ENCODE assay signal across 11 cellular contexts in genomic region chr7:143606088-143606487, GRCh38. TPM values are rescaled to one million over a fixed set of nuclear protein-coding genes. Genes with fewer than 3 reads are reported as not detected.
DNase-seq lines count a peak whose midpoint lies in the region; ATAC-seq, FAIRE-seq and TF ChIP-seq lines count a peak whose summit lies in the region.
"Not testable (repeated sequence)": the region's sequence is repeated elsewhere in the genome, so short reads cannot be mapped to it uniquely, and the experiment has no call there.
"Had no signal": no experiment of that assay in that cellular context is flagged by ENCODE, and none has a peak within 500 bp of the region (broad histone marks: within the 10 kb centered on the region; RNA-seq: fewer than 3 reads in every experiment).

No MANE protein-coding gene starts in this region.

- H3K4me2 ChIP-seq in GM12878 (ENCODE audit: control insufficient read depth, insufficient read depth): not testable (repeated sequence)

- in situ Hi-C loops in GM12878 (cut with MboI); gastrocnemius medialis (cut with MboI; ENCODE audit: low sequenced_read_pairs in 4 of 4): not testable (repeated sequence)

- not testable (repeated sequence) for H3K36me3 ChIP-seq in GM12878 (ENCODE audit: control insufficient read depth in 2 of 2, insufficient read depth in 2 of 2, low read length in 1 of 2); right lobe of liver; gastrocnemius medialis

- not testable (repeated sequence) for H3K9ac ChIP-seq in GM12878 (ENCODE audit: control insufficient read depth, insufficient read depth, low read length)

- peak; percentile 6 for FAIRE-seq in D721Med (lab: Jason Lieb, UNC)
- FAIRE-seq in GM12878 (lab: Jason Lieb, UNC): peak; percentile 18

- RAD21 ChIA-PET in GM12878 (lab: Charles Lee; ENCODE audit: unreplicated experiment): not testable (repeated sequence)

- SMC1A ChIA-PET in GM12878 (lab: Charles Lee; ENCODE audit: uncharacterized antibody, unreplicated experiment): not testable (repeated sequence)

- not testable (repeated sequence) for H3K27me3 ChIP-seq in GM12878 (replicated peaks in 1 of 2; ENCODE audit: control insufficient read depth in 2 of 2, insufficient read depth in 2 of 2, low read length in 1 of 2); right lobe of liver; gastrocnemius medialis

- not testable (repeated sequence) for TF ChIP-seq EP300 in GM12878 (IDR thresholded peaks at IDR 0.05; ENCODE audit: borderline replicate concordance in 1 of 2, control insufficient read depth in 1 of 2, low read depth in 2 of 2, low read length in 2 of 2)

- not testable (repeated sequence) for TF ChIP-seq RAD21 in GM12878 (IDR thresholded peaks at IDR 0.05; ENCODE audit: insufficient read depth, low read depth, low read length)

- no CpG with 5 or more reads among the region's 1 CpG for WGBS in GM12878 (ENCODE audit: insufficient coverage, insufficient replicate concordance, low lambda C conversion rate, missing lambda C conversion rate)
- WGBS in right lobe of liver (ENCODE audit: insufficient coverage, low coverage, low lambda C conversion rate, missing lambda C conversion rate): no CpG with 5 or more reads among the region's 1 CpG

- not testable (repeated sequence) for H3K4me1 ChIP-seq in GM12878 (ENCODE audit: control insufficient read depth, insufficient read depth, low read length); right lobe of liver; gastrocnemius medialis

- not testable (repeated sequence) for BruUV-seq in GM12878 (replicated peaks; lab: Mats Ljungman, UMichigan)

- H3K4me3 ChIP-seq in GM12878, right lobe of liver, gastrocnemius medialis: not testable (repeated sequence)

- POLR2A ChIA-PET in GM12878 (lab: Charles Lee): not testable (repeated sequence)

- not testable (repeated sequence) for DNase-seq in D721Med (ENCODE audit: insufficient read length, low spot score); GM12878 (ENCODE audit: low read depth, low spot score); left lobe of liver (ENCODE audit: low spot score); right lobe of liver; gastrocnemius medialis

- ATAC-seq in GM12878: not testable (repeated sequence)
- ATAC-seq in left lobe of liver (peak; percentile 83), right lobe of liver (peak; percentile 47 to 89 (median 76)), gastrocnemius medialis (peak; percentile 84 to 92)

- CTCF ChIA-PET in GM12878 (lab: Yijun Ruan, JAX): not testable (repeated sequence)

- not testable (repeated sequence) for TF ChIP-seq POLR2A in GM12878 (IDR thresholded peaks at IDR 0.05; ENCODE audit: low read depth, low read length); right lobe of liver (IDR thresholded peaks at IDR 0.05); gastrocnemius medialis (IDR thresholded peaks at IDR 0.05)

- H4K20me1 ChIP-seq in GM12878 (ENCODE audit: control insufficient read depth, insufficient read depth): not testable (repeated sequence)

- H3K79me2 ChIP-seq in GM12878 (ENCODE audit: control insufficient read depth, insufficient read depth, low read length): not testable (repeated sequence)

- not testable (repeated sequence) for H2AFZ ChIP-seq in GM12878 (ENCODE audit: control insufficient read depth, low read depth, low read length)

- intact Hi-C loops in GM12878 (cut with micrococcal nuclease; ENCODE audit: unreplicated experiment); right lobe of liver (cut with DNase I); gastrocnemius medialis (cut with DNase I; ENCODE audit: low total_unique reads): not testable (repeated sequence)

- not testable (repeated sequence) for H3K9me3 ChIP-seq in GM12878 (replicated peaks; ENCODE audit: control insufficient read depth, insufficient read depth, low read length); right lobe of liver; gastrocnemius medialis

- H3K27ac ChIP-seq in GM12878 (ENCODE audit: control insufficient read depth, insufficient read depth); right lobe of liver; gastrocnemius medialis: not testable (repeated sequence)

- not testable (repeated sequence) for TF ChIP-seq CTCF in D721Med (IDR thresholded peaks at IDR 0.05; ENCODE audit: insufficient read depth, missing control alignments); GM12878 (IDR thresholded peaks at IDR 0.05 in 2 of 3, conservative IDR thresholded peaks at IDR 0.05 in 1 of 3; ENCODE audit: control insufficient read depth in 2 of 3, extremely low read depth in 1 of 3, insufficient read depth in 1 of 3, low read depth in 3 of 3, low read length in 3 of 3); right lobe of liver (IDR thresholded peaks at IDR 0.05); gastrocnemius medialis (IDR thresholded peaks at IDR 0.05 in 4 of 5, conservative IDR thresholded peaks at IDR 0.05 in 1 of 5)

RNA-seq across cellular contexts. Expression of gene TCAF2, which starts 14.7 kb away (rescaled TPM):
- total RNA-seq in GM12878 (2013; cell fraction: nucleolus; rRNA removed): 30.6 and 36.6 TPM in 2 replicates
- total RNA-seq in GM12878 (2014; rRNA removed) (2.7 and 3.2 TPM in 2 replicates), GM12878 (2014; rRNA removed; fragmentation: Illumina TruSeq; extraction: Trizol) (1.3 and 1.8 TPM in 2 replicates), GM12878 (2021) (2.7 and 3.0 TPM in 2 replicates), left lobe of liver (2.9 TPM), right lobe of liver (1 to 10 TPM; 2.2 to 8.0 (median 6.0) TPM), gastrocnemius medialis (1 to 10 TPM; 1.6 to 2.9 (median 2.3) TPM)
- 2.8 TPM for polyA plus RNA-seq in GM12878 (2011; ENCODE audit: low read depth)
- polyA plus RNA-seq in GM12878 (2011; rRNA removed) (14.1 and 15.5 TPM in 2 replicates), GM12878 (2014; fragmentation: Illumina TruSeq; extraction: Trizol) (2.1 and 2.3 TPM in 2 replicates), GM12878 (2014; fragmentation: Nextera tagmentation; extraction: Ambion mirVana) (under 1 TPM; 0.55 to 0.56 TPM), GM12878 (2014; rRNA removed) (1.8 and 2.2 TPM in 2 replicates), GM12878 (2016; fragmentation: Nextera tagmentation; extraction: Ambion mirVana) (1 to 10 TPM; 2.8 to 3.2 TPM)
- polyA plus RNA-seq in GM12878 (2011; cell fraction: cytosol; rRNA removed): 13.6 and 13.9 TPM in 2 replicates
- 25.0 and 39.2 TPM in 2 replicates for polyA plus RNA-seq in GM12878 (2011; cell fraction: nucleus; rRNA removed)
- 4.4 and 10.8 TPM in 2 replicates for polyA plus RNA-seq in GM12878 (2012)
- 16.2 and 26.9 TPM in 2 replicates for polyA minus RNA-seq in GM12878 (2011; rRNA and poly(A)+ RNA removed)
- 5.8 and 5.9 TPM in 2 replicates for polyA minus RNA-seq in GM12878 (2011; cell fraction: cytosol; rRNA and poly(A)+ RNA removed)
- 16.4 and 17.2 TPM in 2 replicates for polyA minus RNA-seq in GM12878 (2011; cell fraction: nucleus; rRNA and poly(A)+ RNA removed)
- total RNA-seq: Caco-2, G401 had no signal

RNA-seq across cellular contexts. Expression of gene CTAGE15, which starts 34.5 kb away (rescaled TPM):
- 14.5 and 18.1 TPM in 2 replicates for total RNA-seq in GM12878 (2013; cell fraction: nucleolus; rRNA removed)
- total RNA-seq in GM12878 (2014; rRNA removed) (0.28 and 0.38 TPM in 2 replicates), GM12878 (2014; rRNA removed; fragmentation: Illumina TruSeq; extraction: Trizol) (0.51 and 0.58 TPM in 2 replicates), GM12878 (2021) (0.32 and 0.49 TPM in 2 replicates), left lobe of liver (0.28 TPM), right lobe of liver (under 1 TPM in 4 of 6 experiments, not detected in 2; 0.22 to 0.44 (median 0.36) TPM), gastrocnemius medialis (not detected)
- polyA plus RNA-seq in GM12878 (2011; ENCODE audit: low read depth): 0.34 TPM
- polyA plus RNA-seq in GM12878 (2011; rRNA removed) (0.80 and 1.3 TPM in 2 replicates), GM12878 (2014; fragmentation: Illumina TruSeq; extraction: Trizol) (0.59 and 0.73 TPM in 2 replicates), GM12878 (2014; fragmentation: Nextera tagmentation; extraction: Ambion mirVana) (under 1 TPM in 1 of 2 experiments, not detected in 1; 0.05 TPM), GM12878 (2014; rRNA removed) (0.45 and 0.47 TPM in 2 replicates), GM12878 (2016; fragmentation: Nextera tagmentation; extraction: Ambion mirVana) (under 1 TPM; 0.20 to 0.32 TPM)
- 0.17 and 0.21 TPM in 2 replicates for polyA plus RNA-seq in GM12878 (2011; cell fraction: cytosol; rRNA removed)
- polyA plus RNA-seq in GM12878 (2011; cell fraction: nucleus; rRNA removed): 1.3 and 3.0 TPM in 2 replicates
- 0.50 and 0.81 TPM in 2 replicates for polyA plus RNA-seq in GM12878 (2012)
- 1.0 and 1.3 TPM in 2 replicates for polyA minus RNA-seq in GM12878 (2011; rRNA and poly(A)+ RNA removed)
- polyA minus RNA-seq in GM12878 (2011; cell fraction: cytosol; rRNA and poly(A)+ RNA removed): not detected in 2 replicates
- 1.9 and 3.1 TPM in 2 replicates for polyA minus RNA-seq in GM12878 (2011; cell fraction: nucleus; rRNA and poly(A)+ RNA removed)
- total RNA-seq: B cell, Caco-2, Daoy, G401 had no signal
- polyA plus RNA-seq: A549, BJ had no signal
